ENCODE assay signal across 8 cellular contexts in genomic region chr10:122504551-122504950, GRCh38. TPM values are rescaled to one million over a fixed set of nuclear protein-coding genes. Genes with fewer than 3 reads are reported as not detected.
A peak's percentile ranks its signal among the peaks of the same experiment; 100 is the strongest.
DNase-seq lines count a peak whose midpoint lies in the region; ATAC-seq and TF ChIP-seq lines count a peak whose summit lies in the region.

No MANE protein-coding gene starts in this region.

- H4K20me1 ChIP-seq in neural progenitor cell (ENCODE audit: low read depth) = no peaks in the 10 kb centered on the region

- H3K4me3 ChIP-seq in BJ (ENCODE audit: low read depth, low read length) = no peak overlapping the region
- H3K4me3 ChIP-seq in epithelial cell of esophagus (ENCODE audit: low read length) = no peak overlapping the region
- no peak overlapping the region for H3K4me3 ChIP-seq in neural progenitor cell

- H3K9ac ChIP-seq in neural progenitor cell = no peak overlapping the region

- no peaks in the 10 kb centered on the region for H3K79me2 ChIP-seq in neural progenitor cell (ENCODE audit: low read depth)

- no peaks in the 10 kb centered on the region for H3F3A ChIP-seq in neural progenitor cell (ENCODE audit: low read depth)

- peak overlapping the region in 2 of 3 experiments; percentile 7 to 61 for H3K4me3 Mint-ChIP-seq in nephron
- no peak overlapping the region for H3K4me3 Mint-ChIP-seq in neural progenitor cell

- no peak for TF ChIP-seq CTCF in BJ (IDR thresholded peaks at IDR 0.05; ENCODE audit: insufficient read depth, low read depth, low read length)
- no peak for TF ChIP-seq CTCF in epithelial cell of esophagus (IDR thresholded peaks at IDR 0.05; ENCODE audit: insufficient read depth, low read depth, low read length, missing control alignments)
- no peak for TF ChIP-seq CTCF in nephron (IDR thresholded peaks at IDR 0.05; ENCODE audit: unreplicated experiment in 3 of 3)
- no peak for TF ChIP-seq CTCF in neural progenitor cell (IDR thresholded peaks at IDR 0.05)

- H3K36me3 ChIP-seq in BJ (ENCODE audit: control insufficient read depth, insufficient read depth, low read length) (no peaks in the 10 kb centered on the region), neural progenitor cell (no peaks in the 10 kb centered on the region)

- H3K4me2 ChIP-seq in neural progenitor cell = no peak overlapping the region

- DNase-seq in BJ (ENCODE audit: low read depth) (peak; percentile 51), NCI-H345 treated with DMSO at 0.1 percent for 48 hours (lab: John Stamatoyannopoulos, UW; ENCODE audit: unreplicated experiment) (peak; percentile 63), epithelial cell of esophagus (ENCODE audit: low read depth) (peak; percentile 89), neural progenitor cell (ENCODE audit: low spot score) (no peak), RKO (ENCODE audit: low spot score) (no peak)
- no peak for DNase-seq in stimulated activated CD4-positive, alpha-beta T cell treated with anti-CD3 and anti-CD28 coated beads, Interleukin-1b, Interleukin-23, amount 100 ng/mL, for 48 hours

- peaks cover 13% of the 10 kb centered on the region for H3K27me3 Mint-ChIP-seq in nephron (ENCODE audit: low read depth)
- H3K27me3 Mint-ChIP-seq in neural progenitor cell (ENCODE audit: insufficient read depth, low read depth) = peaks cover 2% of the 10 kb centered on the region

- H3K36me3 Mint-ChIP-seq in nephron (ENCODE audit: low read depth) = peaks cover 4% of the 10 kb centered on the region
- no peaks in the 10 kb centered on the region for H3K36me3 Mint-ChIP-seq in neural progenitor cell

- CTCF ChIA-PET in BJ (lab: Yijun Ruan, JAX) = interaction anchor here (0.6 to 2.6 kb wide), 3 partner anchors 16 to 210 kb away, joined by 3 to 10 read pairs (median 3); no protein-coding TSS in a partner anchor

- H3K27ac Mint-ChIP-seq in nephron (peak overlapping the region; percentile 91 to 97 (median 96)), neural progenitor cell (no peak overlapping the region)

- no peak for ATAC-seq in GM18511 (IDR thresholded peaks at IDR 0.05; ENCODE audit: unreplicated experiment)

- H3K27ac ChIP-seq in neural progenitor cell = no peak overlapping the region

- no peaks in the 10 kb centered on the region for H3K4me1 ChIP-seq in neural progenitor cell

- no peaks in the 10 kb centered on the region for H3K9me3 ChIP-seq in neural progenitor cell (ENCODE audit: low read depth)

- H3K4me1 Mint-ChIP-seq in nephron = peaks cover 93% of the 10 kb centered on the region
- peaks cover 14% of the 10 kb centered on the region for H3K4me1 Mint-ChIP-seq in neural progenitor cell

- H3K9me3 Mint-ChIP-seq in nephron (no peaks in the 10 kb centered on the region), neural progenitor cell (no peaks in the 10 kb centered on the region)

- H2AFZ ChIP-seq in neural progenitor cell (replicated peaks) = no peak overlapping the region

- H3K27me3 ChIP-seq in BJ (ENCODE audit: control insufficient read depth, insufficient read depth, low read length) = no peaks in the 10 kb centered on the region
- no peaks in the 10 kb centered on the region for H3K27me3 ChIP-seq in neural progenitor cell

- POLR2A ChIA-PET in BJ (lab: Charles Lee) = interaction anchor here (0.6 kb wide), 1 partner anchor 86 kb away, joined by 3 read pairs; no protein-coding TSS in a partner anchor

RNA-seq across cellular contexts. Expression of gene HTRA1, which starts 43.2 kb away (rescaled TPM):
- 128 and 132 TPM in 2 replicates for polyA plus RNA-seq in BJ (2011; rRNA removed)
- polyA minus RNA-seq in BJ (2011; rRNA and poly(A)+ RNA removed) = 9.9 and 11.0 TPM in 2 replicates
- total RNA-seq in neural progenitor cell (ENCODE audit: low replicate concordance) = 12.2 and 17.0 TPM in 2 replicates

RNA-seq across cellular contexts. Expression of gene ARMS2, which starts 50.1 kb away (rescaled TPM):
- polyA plus RNA-seq in BJ (2011; rRNA removed) = not detected in 2 replicates
- not detected in 2 replicates for polyA minus RNA-seq in BJ (2011; rRNA and poly(A)+ RNA removed)
- not detected in 2 replicates for total RNA-seq in neural progenitor cell (ENCODE audit: low replicate concordance)

RNA-seq across cellular contexts. Expression of gene DMBT1, which starts 56.0 kb away (rescaled TPM):
- 0.01 TPM in 1 of 2 replicates, not detected in the other for polyA plus RNA-seq in BJ (2011; rRNA removed)
- not detected in 2 replicates for polyA minus RNA-seq in BJ (2011; rRNA and poly(A)+ RNA removed)
- total RNA-seq in neural progenitor cell (ENCODE audit: low replicate concordance) = not detected in 2 replicates

Comparison
In these comparisons a context has a peak if more than half of its experiments do, and no peak if none do; other contexts are left out.
1. DNase-seq: peak in BJ (single experiment), NCI-H345 treated with DMSO at 0.1 percent for 48 hours (single experiment) and epithelial cell of esophagus (single experiment); none in neural progenitor cell (single experiment), stimulated activated CD4-positive, alpha-beta T cell treated with anti-CD3 and anti-CD28 coated beads, Interleukin-1b, Interleukin-23, amount 100 ng/mL, for 48 hours (single experiment) and RKO (single experiment).